ENCODE assay signal across 9 cellular contexts in the genomic region with DNA sequence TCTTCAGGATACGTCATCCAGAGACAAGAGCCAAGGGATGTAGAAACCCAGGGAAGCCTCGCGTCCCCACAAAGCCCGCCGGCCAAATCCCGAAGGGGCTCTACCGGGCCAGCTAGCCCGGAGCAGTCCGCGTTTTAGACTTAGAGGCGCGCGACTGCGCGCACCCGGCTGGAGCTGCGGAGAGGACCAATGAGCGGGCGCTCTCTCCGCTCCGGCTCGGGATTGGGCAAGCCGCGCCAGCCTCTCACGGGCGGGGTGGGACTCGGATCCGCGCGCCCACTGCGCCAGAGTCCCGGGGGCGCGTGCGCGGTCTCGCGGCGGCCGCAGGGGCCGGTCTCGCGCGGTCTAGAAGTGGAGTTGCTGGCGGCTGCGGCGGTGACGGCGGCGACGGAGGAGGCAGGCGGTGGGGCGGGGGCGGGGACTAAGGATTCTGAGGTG. TPM values are rescaled to one million over a fixed set of nuclear protein-coding genes. Genes with fewer than 3 reads are reported as not detected.
DNase-seq lines count a peak whose midpoint lies in the region; ATAC-seq, FAIRE-seq and TF ChIP-seq lines count a peak whose summit lies in the region.
"Had no signal": no experiment of that assay in that cellular context is flagged by ENCODE, and none has a peak within 500 bp of the region (broad histone marks: within the 10 kb centered on the region; RNA-seq: fewer than 3 reads in every experiment).

No MANE protein-coding gene starts in this region.

- peak overlapping the region; percentile 77 to 96 (median 86) for H3K4me3 ChIP-seq in BLaER1 treated with 17β-estradiol and CSF1 and Interleukin-3, amounts not matched to agents 10 nM and 100 nM
- H3K4me3 ChIP-seq in HepG2 (replicated peaks in 1 of 3; ENCODE audit: insufficient read depth in 1 of 3, low read depth in 2 of 3, low read length in 3 of 3) = peak overlapping the region; percentile 81 to 88 (median 83)

- no peaks in the 10 kb centered on the region for H3K9me3 Mint-ChIP-seq in dendritic cell treated with granulocyte-macrophage colony-stimulating factor and Interleukin-4, amounts not matched to agents 40 ng/mL and 50 ng/mL, for 4 days

- POLR2A ChIA-PET in HepG2 (lab: Yijun Ruan, JAX) = interaction anchor here (0.9 to 2.3 kb wide), 3 partner anchors 9 to 119 kb away, joined by 4 to 9 read pairs (median 8); a partner anchor contains a TSS

- peak overlapping the region; percentile 95 for H3K27ac Mint-ChIP-seq in dendritic cell treated with granulocyte-macrophage colony-stimulating factor and Interleukin-4, amounts not matched to agents 40 ng/mL and 50 ng/mL, for 4 days

- peaks cover 0 to 18% (median 9%) of the 10 kb centered on the region in 11 experiments; a peak in 7 of 22 replicates for H4K20me1 ChIP-seq in BLaER1 treated with 17β-estradiol and CSF1 and Interleukin-3, amounts not matched to agents 10 nM and 100 nM
- H4K20me1 ChIP-seq in HepG2 (ENCODE audit: insufficient read depth, low read length) = no peaks in the 10 kb centered on the region

- peak overlapping the region; percentile 74 to 91 (median 86) for H3K27ac ChIP-seq in BLaER1 treated with 17β-estradiol and CSF1 and Interleukin-3, amounts not matched to agents 10 nM and 100 nM
- H3K27ac ChIP-seq in HepG2 (ENCODE audit: extremely low read length, insufficient read depth, low read length) = peak overlapping the region; percentile 97

- H3K27me3 Mint-ChIP-seq in dendritic cell treated with granulocyte-macrophage colony-stimulating factor and Interleukin-4, amounts not matched to agents 40 ng/mL and 50 ng/mL, for 4 days = peaks cover 14% of the 10 kb centered on the region

- intact Hi-C loops in dendritic cell treated with granulocyte-macrophage colony-stimulating factor and Interleukin-4, amounts not matched to agents 40 ng/mL and 50 ng/mL, for 4 days (cut with micrococcal nuclease) = loop anchor here (2.0 to 5.0 kb wide), 3 partner anchors 36 to 734 kb away; a partner anchor contains a TSS
- intact Hi-C loops in HepG2 (cut with micrococcal nuclease; ENCODE audit: unreplicated experiment) = no loop called here

- no peak for TF ChIP-seq RAD21 in HepG2 (CRISPR knock-in tag; IDR thresholded peaks at IDR 0.05)

- WGBS in HepG2 (ENCODE audit: low lambda C conversion rate) = 13% methylated on average over 3 of the region's 54 CpGs

- in situ Hi-C loops in HepG2 (cut with HindIII; ENCODE audit: extremely low pct_ligation_motif_present, low pct_unique_long_range_greater_than_20kb) = no loop called here

- peak overlapping the region; percentile 82 to 94 (median 88) for H3K9ac ChIP-seq in BLaER1 treated with 17β-estradiol and CSF1 and Interleukin-3, amounts not matched to agents 10 nM and 100 nM
- H3K9ac ChIP-seq in HepG2 (ENCODE audit: insufficient read depth, low read depth, low read length) = peak overlapping the region; percentile 87

- H3K4me3 Mint-ChIP-seq in dendritic cell treated with granulocyte-macrophage colony-stimulating factor and Interleukin-4, amounts not matched to agents 40 ng/mL and 50 ng/mL, for 4 days = peak overlapping the region; percentile 94

- CTCF ChIA-PET in HepG2 (lab: Yijun Ruan, JAX; ENCODE audit: low intra/inter-chr PET ratio, low total read pairs) = no interaction called here

- H2AFZ ChIP-seq in HepG2 (ENCODE audit: low read length) = peak overlapping the region; percentile 91

- no peaks in the 10 kb centered on the region for H3K36me3 Mint-ChIP-seq in dendritic cell treated with granulocyte-macrophage colony-stimulating factor and Interleukin-4, amounts not matched to agents 40 ng/mL and 50 ng/mL, for 4 days (ENCODE audit: low read depth)

- no TSS peak for BruUV-seq in HepG2 (replicated peaks; lab: Mats Ljungman, UMichigan)

- H3K79me2 ChIP-seq in HepG2 (ENCODE audit: insufficient read depth, low read length) = peaks cover 37% of the 10 kb centered on the region

- no peaks in the 10 kb centered on the region for H3K27me3 ChIP-seq in BLaER1 treated with 17β-estradiol and CSF1 and Interleukin-3, amounts not matched to agents 10 nM and 100 nM
- no peaks in the 10 kb centered on the region; a peak in 1 of 5 replicates for H3K27me3 ChIP-seq in HepG2 (ENCODE audit: control insufficient read depth in 1 of 2, insufficient read depth in 2 of 2, low read length in 2 of 2)

- ATAC-seq in GM19324 (IDR thresholded peaks at IDR 0.05; ENCODE audit: low FRiP score, unreplicated experiment) = peak; percentile 93
- ATAC-seq in HG03460 (IDR thresholded peaks at IDR 0.05; ENCODE audit: unreplicated experiment) = peak; percentile 92
- peak; percentile 94 for ATAC-seq in HepG2

- H3K4me2 ChIP-seq in BLaER1 treated with 17β-estradiol and CSF1 and Interleukin-3, amounts not matched to agents 10 nM and 100 nM = peak overlapping the region; percentile 82 to 96 (median 89)
- H3K4me2 ChIP-seq in HepG2 (ENCODE audit: low read depth, low read length) = peak overlapping the region; percentile 94

- H3K4me1 Mint-ChIP-seq in dendritic cell treated with granulocyte-macrophage colony-stimulating factor and Interleukin-4, amounts not matched to agents 40 ng/mL and 50 ng/mL, for 4 days (ENCODE audit: low read depth) = peaks cover 24% of the 10 kb centered on the region

- H3K9me3 ChIP-seq in BLaER1 treated with 17β-estradiol and CSF1 and Interleukin-3, amounts not matched to agents 10 nM and 100 nM (replicated peaks in 1 of 11) = no peaks in the 10 kb centered on the region
- H3K9me3 ChIP-seq in HepG2 (ENCODE audit: low read length) = no peaks in the 10 kb centered on the region

- no peaks in the 10 kb centered on the region for H3K36me3 ChIP-seq in BLaER1 treated with 17β-estradiol and CSF1 and Interleukin-3, amounts not matched to agents 10 nM and 100 nM
- no peaks in the 10 kb centered on the region for H3K36me3 ChIP-seq in HepG2 (replicated peaks in 1 of 2; ENCODE audit: control insufficient read depth in 1 of 2, insufficient read depth in 2 of 2, low read length in 2 of 2)

- peak; percentile 93 for DNase-seq in NCI-H524 treated with DMSO at 0.1 percent for 48 hours (lab: John Stamatoyannopoulos, UW)
- peak; percentile 89 for DNase-seq in activated CD4-positive, alpha-beta T cell treated with anti-CD3 and anti-CD28 coated beads, Interleukin-2, amount 50 U/mL, for 1 hour
- peak; percentile 90 for DNase-seq in HepG2 (ENCODE audit: low spot score)
- peak; percentile 82 to 88 for DNase-seq in stimulated activated CD4-positive, alpha-beta T cell treated with anti-CD3 and anti-CD28 coated beads, Interleukin-2, amount 100 ng/mL, for 48 hours

- TF ChIP-seq CTCF in HepG2 (CRISPR knock-in tag; IDR thresholded peaks at IDR 0.05) = no peak

- TF ChIP-seq EP300 in HepG2 (IDR thresholded peaks at IDR 0.05; ENCODE audit: low read depth in 2 of 2, low read length in 2 of 2) (no peak), HepG2 (CRISPR knock-in tag; IDR thresholded peaks at IDR 0.05; ENCODE audit: borderline replicate concordance) (no peak)

- H3K4me1 ChIP-seq in BLaER1 treated with 17β-estradiol and CSF1 and Interleukin-3, amounts not matched to agents 10 nM and 100 nM = peaks cover 9 to 20% (median 16%) of the 10 kb centered on the region in 10 experiments
- peaks cover 35% of the 10 kb centered on the region for H3K4me1 ChIP-seq in HepG2 (ENCODE audit: insufficient read depth, low read length)

- peak; percentile 10 to 76; a peak in 2 of 4 replicates for TF ChIP-seq POLR2A in HepG2 (IDR thresholded peaks at IDR 0.05; ENCODE audit: insufficient read depth in 1 of 2, low read depth in 2 of 2, low read length in 2 of 2)

- peak; percentile 64 for FAIRE-seq in HepG2 (lab: Jason Lieb, UNC)

RNA-seq across cellular contexts. Expression of a gene that starts 0.2 kb away (rescaled TPM):
- 20.0 and 30.6 TPM in 2 replicates for total RNA-seq in HepG2 (2016; rRNA removed; fragmentation: Illumina TruSeq; extraction: Trizol)
- total RNA-seq in HepG2 (2016; cell fraction: cytosol; rRNA removed; fragmentation: Illumina TruSeq; extraction: Trizol; ENCODE audit: low read depth) = 8.6 and 10.3 TPM in 2 replicates
- total RNA-seq in HepG2 (2016; cell fraction: insoluble cytoplasmic fraction; rRNA removed; fragmentation: Illumina TruSeq; extraction: Trizol) = 18.9 and 31.3 TPM in 2 replicates
- 11.8 and 14.3 TPM in 2 replicates for total RNA-seq in HepG2 (2016; cell fraction: membrane; rRNA removed; fragmentation: Illumina TruSeq; extraction: Trizol)
- 25.6 and 26.2 TPM in 2 replicates for total RNA-seq in HepG2 (2016; cell fraction: nucleus; rRNA removed; fragmentation: Illumina TruSeq; extraction: Trizol)
- polyA plus RNA-seq in HepG2 (2011; rRNA removed) = 8.0 and 8.8 TPM in 2 replicates
- 3.9 and 6.4 TPM in 2 replicates for polyA plus RNA-seq in HepG2 (2011; cell fraction: cytosol; rRNA removed)
- 3.4 and 5.1 TPM in 2 replicates for polyA plus RNA-seq in HepG2 (2011; cell fraction: nucleus; rRNA removed)
- polyA plus RNA-seq in HepG2 (2012) = 11.2 and 13.5 TPM in 2 replicates
- polyA plus RNA-seq in HepG2 (2016; cell fraction: cytosol; fragmentation: Illumina TruSeq; extraction: Trizol; ENCODE audit: low read depth) = 0.75 and 0.94 TPM in 2 replicates
- 21.5 and 22.2 TPM in 2 replicates for polyA plus RNA-seq in HepG2 (2016; cell fraction: insoluble cytoplasmic fraction; fragmentation: Illumina TruSeq; extraction: Trizol; ENCODE audit: low read depth)
- 4.3 and 4.5 TPM in 2 replicates for polyA plus RNA-seq in HepG2 (2016; cell fraction: membrane; fragmentation: Illumina TruSeq; extraction: Trizol; ENCODE audit: low read depth)
- polyA plus RNA-seq in HepG2 (2016; cell fraction: nucleus; fragmentation: Illumina TruSeq; extraction: Trizol; ENCODE audit: insufficient read depth, low read depth) = 13.0 and 14.8 TPM in 2 replicates
- polyA minus RNA-seq in HepG2 (2011; rRNA and poly(A)+ RNA removed; ENCODE audit: low replicate concordance) = 7.2 and 12.2 TPM in 2 replicates
- 11.5 and 11.8 TPM in 2 replicates for polyA minus RNA-seq in HepG2 (2011; cell fraction: cytosol; rRNA and poly(A)+ RNA removed)
- 27.3 and 29.0 TPM in 2 replicates for polyA minus RNA-seq in HepG2 (2011; cell fraction: nucleus; rRNA and poly(A)+ RNA removed)

RNA-seq across cellular contexts. Expression of a gene that starts 51.8 kb away (rescaled TPM):
- 0.18 TPM in 1 of 2 replicates, not detected in the other for total RNA-seq in HepG2 (2016; rRNA removed; fragmentation: Illumina TruSeq; extraction: Trizol)
- not detected in 2 replicates for total RNA-seq in HepG2 (2016; cell fraction: cytosol; rRNA removed; fragmentation: Illumina TruSeq; extraction: Trizol; ENCODE audit: low read depth)
- not detected in 2 replicates for total RNA-seq in HepG2 (2016; cell fraction: insoluble cytoplasmic fraction; rRNA removed; fragmentation: Illumina TruSeq; extraction: Trizol)
- total RNA-seq in HepG2 (2016; cell fraction: membrane; rRNA removed; fragmentation: Illumina TruSeq; extraction: Trizol) = 0.46 TPM in 1 of 2 replicates, not detected in the other
- total RNA-seq in HepG2 (2016; cell fraction: nucleus; rRNA removed; fragmentation: Illumina TruSeq; extraction: Trizol) = 0.22 and 0.38 TPM in 2 replicates
- polyA plus RNA-seq in HepG2 (2011; rRNA removed) = not detected in 2 replicates
- polyA plus RNA-seq in HepG2 (2011; cell fraction: cytosol; rRNA removed) = not detected in 2 replicates
- polyA plus RNA-seq in HepG2 (2011; cell fraction: nucleus; rRNA removed) = 0.10 TPM in 1 of 2 replicates, not detected in the other
- polyA plus RNA-seq in HepG2 (2012) = 0.09 TPM in 1 of 2 replicates, not detected in the other
- not detected in 2 replicates for polyA plus RNA-seq in HepG2 (2016; cell fraction: cytosol; fragmentation: Illumina TruSeq; extraction: Trizol; ENCODE audit: low read depth)
- polyA plus RNA-seq in HepG2 (2016; cell fraction: insoluble cytoplasmic fraction; fragmentation: Illumina TruSeq; extraction: Trizol; ENCODE audit: low read depth) = not detected in 2 replicates
- not detected in 2 replicates for polyA plus RNA-seq in HepG2 (2016; cell fraction: membrane; fragmentation: Illumina TruSeq; extraction: Trizol; ENCODE audit: low read depth)
- 0.83 TPM in 1 of 2 replicates, not detected in the other for polyA plus RNA-seq in HepG2 (2016; cell fraction: nucleus; fragmentation: Illumina TruSeq; extraction: Trizol; ENCODE audit: insufficient read depth, low read depth)
- polyA minus RNA-seq in HepG2 (2011; rRNA and poly(A)+ RNA removed; ENCODE audit: low replicate concordance) = 0.21 TPM in 1 of 2 replicates, not detected in the other
- not detected in 2 replicates for polyA minus RNA-seq in HepG2 (2011; cell fraction: cytosol; rRNA and poly(A)+ RNA removed)
- polyA minus RNA-seq in HepG2 (2011; cell fraction: nucleus; rRNA and poly(A)+ RNA removed) = not detected in 2 replicates
- total RNA-seq: subcutaneous adipose tissue had no signal

Comparison
In these comparisons a context has a peak if more than half of its experiments do, and no peak if none do; other contexts are left out.
1. Peak in every context shown above with its lines: DNase-seq, ATAC-seq, H3K4me3 ChIP-seq and H3K27ac ChIP-seq.